Comparison of ENCODE assay signal across 9 cellular contexts in the genomic region with DNA sequence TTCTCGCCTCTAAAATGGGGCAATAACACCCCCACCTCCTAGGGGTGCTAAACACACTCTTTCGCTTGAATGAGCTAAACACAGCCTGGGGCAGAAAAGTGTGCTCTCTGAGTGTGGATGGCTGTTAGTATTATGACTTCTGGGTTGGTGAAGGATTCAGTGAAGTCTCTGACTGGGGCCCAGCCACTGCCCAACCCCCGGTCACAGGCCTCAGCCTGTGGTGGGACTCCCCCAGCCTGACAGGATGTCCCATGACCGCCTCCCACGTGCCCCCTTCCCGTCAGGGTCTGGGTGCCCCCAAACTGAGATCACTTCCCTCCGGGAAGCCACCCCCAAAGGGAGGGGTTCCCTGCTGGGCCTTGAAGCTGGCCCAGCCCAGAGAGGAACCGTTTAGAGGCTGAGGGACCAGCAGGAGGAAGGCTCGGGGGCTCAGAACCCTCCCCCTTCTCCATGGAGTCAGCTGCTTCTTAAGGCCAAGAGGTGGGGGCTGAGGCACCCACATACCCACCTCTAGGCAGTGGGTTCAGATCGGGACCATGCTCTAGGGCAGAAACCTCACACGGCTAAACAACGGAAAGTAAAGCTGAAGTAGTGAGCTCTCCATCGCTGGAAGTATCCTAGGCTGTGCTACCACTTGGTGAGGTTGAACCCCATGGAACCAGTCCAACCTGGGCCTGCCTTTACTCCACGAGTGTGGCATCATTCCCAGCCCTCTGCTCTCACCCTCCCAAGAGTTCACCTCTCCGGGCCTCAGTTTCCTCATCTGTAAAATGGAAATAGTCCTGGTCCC. TPM values are rescaled to one million over a fixed set of nuclear protein-coding genes. Genes with fewer than 3 reads are reported as not detected.
DNase-seq lines count a peak whose midpoint lies in the region; ATAC-seq and TF ChIP-seq lines count a peak whose summit lies in the region.
"Had no signal": no experiment of that assay in that cellular context is flagged by ENCODE, and none has a peak within 500 bp of the region (broad histone marks: within the 10 kb centered on the region; RNA-seq: fewer than 3 reads in every experiment).

No MANE protein-coding gene starts in this region.

- no peaks in the 10 kb centered on the region for H3K36me3 ChIP-seq in mucosa of descending colon (ENCODE audit: low read depth)
- H3K36me3 ChIP-seq in A673 (ENCODE audit: insufficient read depth, low read length, poor library complexity, severe bottlenecking): no peaks in the 10 kb centered on the region

- POLR2A ChIA-PET in GM10248 (lab: Yijun Ruan, JAX): interaction anchor here (0.6 to 1.8 kb wide), 5 partner anchors 9 to 22 kb away, joined by 3 to 6 read pairs (median 4); no protein-coding TSS in a partner anchor
- POLR2A ChIA-PET in RWPE1 (lab: Yijun Ruan, JAX; ENCODE audit: low non-redundant PET): no interaction called here
- POLR2A ChIA-PET in A673 (lab: Charles Lee; ENCODE audit: low non-redundant PET): no interaction called here

- peak; percentile 45 for ATAC-seq in HG02678 (IDR thresholded peaks at IDR 0.05; ENCODE audit: unreplicated experiment)
- ATAC-seq in mucosa of descending colon: peak; percentile 59

- H3K27ac ChIP-seq in RWPE1 (no peak overlapping the region), A673 (ENCODE audit: low read depth, low read length, poor library complexity, severe bottlenecking) (no peak overlapping the region)

- no peaks in the 10 kb centered on the region for H3K9me3 ChIP-seq in mucosa of descending colon
- no peaks in the 10 kb centered on the region for H3K9me3 ChIP-seq in A673 (ENCODE audit: low read depth, low read length, poor library complexity, severe bottlenecking)

- 56 to 75% methylated on average over 11 to 15 of the region's 15 CpGs for WGBS in lower leg skin, 2 donors

- intact Hi-C loops in mucosa of descending colon (cut with DNase I, micrococcal nuclease) (no loop called here), A673 (cut with micrococcal nuclease; ENCODE audit: unreplicated experiment) (no loop called here), lower leg skin (cut with DNase I; ENCODE audit: low total_unique reads) (no loop called here)

- H3K4me1 ChIP-seq in mucosa of descending colon (ENCODE audit: low read depth): no peaks in the 10 kb centered on the region
- no peaks in the 10 kb centered on the region for H3K4me1 ChIP-seq in A673 (ENCODE audit: insufficient read depth, low read length, poor library complexity, severe bottlenecking)

- CTCF ChIA-PET in GM10248 (lab: Yijun Ruan, JAX) (interaction anchor here (0.7 to 15.9 kb wide), 8 partner anchors 12 to 104 kb away, joined by 4 to 135 read pairs (median 10); a partner anchor contains a TSS), RWPE1 (lab: Yijun Ruan, JAX) (interaction anchor here (0.6 to 1.3 kb wide), 2 partner anchors 28 to 70 kb away, joined by 3 to 4 read pairs; no protein-coding TSS in a partner anchor), A673 (lab: Charles Lee) (no interaction called here)

- no TSS peak for BruUV-seq in A673 (replicated peaks; lab: Mats Ljungman, UMichigan)

- no peak for TF ChIP-seq CTCF in GM10248 (IDR thresholded peaks at IDR 0.05; ENCODE audit: control extremely low read depth, extremely low read depth, low read depth, missing control alignments)
- TF ChIP-seq CTCF in mucosa of descending colon (IDR thresholded peaks at IDR 0.05): no peak
- no peak for TF ChIP-seq CTCF in RWPE1 (conservative IDR thresholded peaks at IDR 0.05; ENCODE audit: low read depth)
- no peak for TF ChIP-seq CTCF in A673 (conservative IDR thresholded peaks at IDR 0.05; ENCODE audit: low read depth, low read length)
- no peak for TF ChIP-seq CTCF in lower leg skin (IDR thresholded peaks at IDR 0.05)

- H3K4me3 ChIP-seq in mucosa of descending colon: no peak overlapping the region
- no peak overlapping the region for H3K4me3 ChIP-seq in A673 (ENCODE audit: low read depth, low read length, poor library complexity, severe bottlenecking)
- no peak overlapping the region for H3K4me3 ChIP-seq in lower leg skin (ENCODE audit: low read depth, poor library complexity, severe bottlenecking)

- TF ChIP-seq POLR2A in lower leg skin (IDR thresholded peaks at IDR 0.05): no peak

- no peaks in the 10 kb centered on the region for H3K27me3 ChIP-seq in A673 (replicated peaks; ENCODE audit: insufficient read depth, low read depth, low read length, poor library complexity)

- DNase-seq in GM10248 (ENCODE audit: extremely low spot score): peak; percentile 83
- peak; percentile 25 for DNase-seq in activated CD8-positive, alpha-beta memory T cell treated with anti-CD3 and anti-CD28 coated beads, Interleukin-2, amount 50 U/mL, for 4 hours
- peak; percentile 35 to 78 (median 48) for DNase-seq in mucosa of descending colon
- no peak for DNase-seq in NCI-H1436 treated with DMSO at 0.1 percent for 48 hours (lab: John Stamatoyannopoulos, UW)
- no peak for DNase-seq in RWPE1 (ENCODE audit: low spot score)
- DNase-seq in A673 (ENCODE audit: low spot score): no peak
- DNase-seq in lower leg skin (ENCODE audit: low spot score in 2 of 2): no peak
- DNase-seq: NCI-H82 had no signal

RNA-seq across cellular contexts. Expression of a gene that starts 13.8 kb away (rescaled TPM):
- total RNA-seq in mucosa of descending colon (1 to 10 TPM in 2 of 3 donors, under 1 TPM in 1; 0.67 to 5.9 (median 1.6) TPM), A673 (2021) (5.5 and 6.1 TPM in 2 replicates), lower leg skin (1 to 10 TPM; 1.5 to 5.0 (median 3.4) TPM)

Comparison
In these comparisons a context has a peak if more than half of its experiments do, and no peak if none do; other contexts are left out.
1. DNase-seq: peak in GM10248 (single experiment), activated CD8-positive, alpha-beta memory T cell treated with anti-CD3 and anti-CD28 coated beads, Interleukin-2, amount 50 U/mL, for 4 hours (single experiment) and mucosa of descending colon (3 of 3); none in NCI-H1436 treated with DMSO at 0.1 percent for 48 hours (single experiment), RWPE1 (single experiment), A673 (single experiment) and lower leg skin (0 of 2).